In the genomic region with DNA sequence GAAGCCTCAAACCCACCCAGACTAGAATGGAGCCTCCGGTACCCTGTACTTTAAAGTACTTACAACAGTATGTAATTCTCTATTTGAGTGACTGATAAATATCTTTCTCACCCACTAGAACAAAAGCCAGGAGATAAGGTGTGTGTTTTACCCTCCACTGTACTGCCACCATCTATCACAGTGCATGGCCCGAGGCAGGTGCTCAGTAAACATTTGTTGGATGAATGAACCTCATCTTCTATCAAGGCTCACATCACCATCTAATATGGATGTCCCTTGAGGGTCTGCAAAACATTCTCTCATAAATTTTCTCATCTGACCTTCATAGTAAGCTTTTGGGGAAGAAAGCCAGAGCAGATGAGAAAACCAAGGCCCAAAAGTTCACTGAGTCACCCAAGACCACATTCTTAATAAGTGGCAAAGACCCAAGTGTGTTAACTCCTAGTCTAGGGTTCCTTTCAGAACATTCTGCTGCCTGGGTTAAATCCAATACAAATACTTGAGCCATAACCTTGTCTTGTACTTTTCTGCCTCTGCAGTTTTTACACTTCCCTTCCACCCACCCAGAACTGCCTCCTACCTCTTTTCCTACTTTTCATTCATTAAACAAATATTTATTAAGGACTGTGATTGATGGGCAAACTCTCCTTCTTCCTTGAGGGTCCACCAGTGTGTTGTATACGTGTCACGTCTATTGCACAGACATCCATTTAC, we compare ENCODE assay signal across 14 cellular contexts. TPM values are rescaled to one million over a fixed set of nuclear protein-coding genes. Genes with fewer than 3 reads are reported as not detected.
DNase-seq lines count a peak whose midpoint lies in the region; TF ChIP-seq lines count a peak whose summit lies in the region.
"Had no signal": no experiment of that assay in that cellular context is flagged by ENCODE, and none has a peak within 500 bp of the region (broad histone marks: within the 10 kb centered on the region; RNA-seq: fewer than 3 reads in every experiment).

No MANE protein-coding gene starts in this region.

- POLR2A ChIA-PET in RWPE1 (lab: Yijun Ruan, JAX; ENCODE audit: low non-redundant PET): no interaction called here

- H3K4me2 ChIP-seq in osteoblast (ENCODE audit: insufficient read depth, low read length): peak overlapping the region; percentile 71

- H2AFZ ChIP-seq in osteoblast (ENCODE audit: low read length): no peak overlapping the region

- H3K4me1 ChIP-seq in osteoblast (ENCODE audit: insufficient read depth, low read length): peaks cover 46% of the 10 kb centered on the region

- CTCF ChIA-PET in RWPE1 (lab: Yijun Ruan, JAX): no interaction called here

- no peak for TF ChIP-seq CTCF in AG10803 (conservative IDR thresholded peaks at IDR 0.05; ENCODE audit: low read length)
- TF ChIP-seq CTCF in RWPE1 (conservative IDR thresholded peaks at IDR 0.05; ENCODE audit: low read depth): no peak
- no peak for TF ChIP-seq CTCF in osteoblast (IDR thresholded peaks at IDR 0.05; ENCODE audit: extremely low read depth, low read depth, low read length)

- peaks cover 7% of the 10 kb centered on the region for H4K20me1 ChIP-seq in osteoblast (ENCODE audit: insufficient read depth, low read length)

- H3K9me3 ChIP-seq in osteoblast (ENCODE audit: low read depth, low read length): no peaks in the 10 kb centered on the region
- H3K9me3 ChIP-seq: SJCRH30, spleen had no signal

- peak; percentile 89 for DNase-seq in AG10803 (ENCODE audit: low read depth)
- DNase-seq in RWPE1 (ENCODE audit: low spot score): peak; percentile 28
- peak; percentile 92 for DNase-seq in fibroblast of peridontal ligament (ENCODE audit: extremely low read depth)
- DNase-seq in osteoblast (ENCODE audit: insufficient read length, low spot score, missing footprints): peak; percentile 74
- no peak for DNase-seq in NCI-H1092 treated with DMSO at 0.1 percent for 48 hours (lab: John Stamatoyannopoulos, UW)
- no peak for DNase-seq in NCI-H446 (lab: John Stamatoyannopoulos, UW)
- DNase-seq in NCI-H1092 (lab: John Stamatoyannopoulos, UW): no peak
- DNase-seq in NCI-H526 treated with DMSO at 0.1 percent for 48 hours (lab: John Stamatoyannopoulos, UW): no peak
- DNase-seq: activated CD8-positive, alpha-beta memory T cell treated with anti-CD3 and anti-CD28 coated beads for 24 hours; CD4-positive, CD25-positive, alpha-beta regulatory T cell; NCI-H187 treated with DMSO at 0.1 percent for 48 hours; spleen; stimulated activated naive B cell treated with anti-CD40 and anti-IgM and Interleukin-4, amounts not matched to agents 10 μg/mL and 1 μg/mL and 100 μg/mL, for 72 hours had no signal

- H3K27ac ChIP-seq in RWPE1 (no peak overlapping the region), osteoblast (ENCODE audit: low read depth, low read length) (peak overlapping the region; percentile 84)
- H3K27ac ChIP-seq: SJCRH30, spleen had no signal

- H3K27me3 ChIP-seq in osteoblast (ENCODE audit: insufficient read depth, low read length): no peaks in the 10 kb centered on the region
- H3K27me3 ChIP-seq: SJCRH30, spleen had no signal

- H3K36me3 ChIP-seq in osteoblast (ENCODE audit: insufficient read depth, low read length): no peaks in the 10 kb centered on the region
- H3K36me3 ChIP-seq: SJCRH30, spleen had no signal

- H3K4me3 ChIP-seq in AG10803 (ENCODE audit: low read length) (no peak overlapping the region), osteoblast (ENCODE audit: insufficient read depth, low read length) (peak overlapping the region; percentile 20)
- H3K4me3 ChIP-seq: SJCRH30, spleen had no signal

- peaks cover 80% of the 10 kb centered on the region for H3K79me2 ChIP-seq in osteoblast (ENCODE audit: insufficient read depth, low read length)

RNA-seq across cellular contexts. Expression of a gene that starts 35.8 kb away (rescaled TPM):
- 89.0 and 92.3 TPM in 2 replicates for total RNA-seq in osteoblast
- total RNA-seq: CD4-positive, CD25-positive, alpha-beta regulatory T cell had no signal

Comparison
In these comparisons a context has a peak if more than half of its experiments do, and no peak if none do; other contexts are left out.
1. DNase-seq: peak in AG10803 (single experiment), RWPE1 (single experiment), fibroblast of peridontal ligament (single experiment) and osteoblast (single experiment); none in NCI-H1092 treated with DMSO at 0.1 percent for 48 hours (single experiment), NCI-H446 (0 of 2), NCI-H1092 (single experiment) and NCI-H526 treated with DMSO at 0.1 percent for 48 hours (single experiment).